Comparison of ENCODE assay signal across 17 cellular contexts in genomic region chr7:98418271-98418635, GRCh38. TPM values are rescaled to one million over a fixed set of nuclear protein-coding genes. Genes with fewer than 3 reads are reported as not detected.
DNase-seq lines count a peak whose midpoint lies in the region; FAIRE-seq and TF ChIP-seq lines count a peak whose summit lies in the region.
"Had no signal": no experiment of that assay in that cellular context is flagged by ENCODE, and none has a peak within 500 bp of the region (broad histone marks: within the 10 kb centered on the region; RNA-seq: fewer than 3 reads in every experiment).

No MANE protein-coding gene starts in this region.

- H3K9me3 ChIP-seq in Caco-2 (no peaks in the 10 kb centered on the region), osteoblast (ENCODE audit: low read depth, low read length) (no peaks in the 10 kb centered on the region)
- H3K9me3 ChIP-seq: BLaER1, thyroid gland had no signal

- H3K27me3 ChIP-seq in Caco-2 (replicated peaks; ENCODE audit: control insufficient read depth, insufficient read depth, low read length) (no peaks in the 10 kb centered on the region), osteoblast (ENCODE audit: insufficient read depth, low read length) (no peaks in the 10 kb centered on the region)
- H3K27me3 ChIP-seq: BLaER1, thyroid gland had no signal

- H3K27ac Mint-ChIP-seq in Caco-2 (ENCODE audit: unreplicated experiment), result peak overlapping the region; percentile 98
- H3K27ac Mint-ChIP-seq: activated CD8-positive, alpha-beta T cell treated with anti-CD3 and anti-CD28 coated beads, Interleukin-2, amount 10 ng/mL, durations not matched to agents 7 days and 5 days had no signal

- no peak for FAIRE-seq in RCC 7860 (lab: Jason Lieb, UNC)
- FAIRE-seq: GM12892 had no signal

- H3K4me1 ChIP-seq in Caco-2 (peaks cover 38% of the 10 kb centered on the region), osteoblast (ENCODE audit: insufficient read depth, low read length) (peaks cover 21% of the 10 kb centered on the region)
- H3K4me1 ChIP-seq: thyroid gland had no signal

- H3K79me2 ChIP-seq in osteoblast (ENCODE audit: insufficient read depth, low read length), result no peaks in the 10 kb centered on the region

- H4K20me1 ChIP-seq in osteoblast (ENCODE audit: insufficient read depth, low read length), result no peaks in the 10 kb centered on the region
- H4K20me1 ChIP-seq: BLaER1 had no signal

- intact Hi-C loops in Caco-2 (cut with micrococcal nuclease; ENCODE audit: unreplicated experiment), result no loop called here

- CTCF ChIA-PET in Caco-2 (lab: Charles Lee), result interaction anchor here (1.2 to 2.0 kb wide), 2 partner anchors 16 kb away, joined by 4 to 22 read pairs; partner anchors contain the start of gene BAIAP2L1

- peak overlapping the region; percentile 70 for H2AFZ ChIP-seq in osteoblast (ENCODE audit: low read length)

- peaks cover 4% of the 10 kb centered on the region for H3K9me3 Mint-ChIP-seq in Caco-2 (ENCODE audit: unreplicated experiment)

- peak overlapping the region; percentile 86 for H3K27ac ChIP-seq in osteoblast (ENCODE audit: low read depth, low read length)
- H3K27ac ChIP-seq: BLaER1, thyroid gland had no signal

- H3K4me3 Mint-ChIP-seq in Caco-2 (ENCODE audit: unreplicated experiment), result peak overlapping the region; percentile 63
- H3K4me3 Mint-ChIP-seq: activated CD8-positive, alpha-beta T cell treated with anti-CD3 and anti-CD28 coated beads, Interleukin-2, amount 10 ng/mL, durations not matched to agents 7 days and 5 days had no signal

- H3K4me3 ChIP-seq in Caco-2 (ENCODE audit: low read depth, low read length) (no peak overlapping the region), epithelial cell of esophagus (ENCODE audit: low read length) (no peak overlapping the region), osteoblast (ENCODE audit: insufficient read depth, low read length) (peak overlapping the region; percentile 38)
- H3K4me3 ChIP-seq: BLaER1, thyroid gland had no signal

- POLR2A ChIA-PET in Caco-2 (lab: Charles Lee), result interaction anchor here (1.4 kb wide), 1 partner anchor 10 kb away, joined by 3 read pairs; no protein-coding TSS in a partner anchor

- H3K36me3 Mint-ChIP-seq in Caco-2 (ENCODE audit: insufficient read depth, unreplicated experiment), result peaks cover 18% of the 10 kb centered on the region

- DNase-seq in Caco-2 (no peak), RCC 7860 (ENCODE audit: low spot score) (peak; percentile 73), epithelial cell of esophagus (ENCODE audit: low read depth) (peak; percentile 10), osteoblast (ENCODE audit: insufficient read length, low spot score, missing footprints) (peak; percentile 83), HUDEP-2 (lab: John Stamatoyannopoulos, UW; ENCODE audit: unreplicated experiment in 76 of 76) (no peak), AML-193 (lab: John Stamatoyannopoulos, UW) (no peak), NCI-H1105 (lab: John Stamatoyannopoulos, UW) (no peak)
- no peak for DNase-seq in activated CD4-positive, alpha-beta T cell treated with anti-CD3 and anti-CD28 coated beads for 4 hours
- DNase-seq: activated gamma-delta T cell treated with Interleukin-2 at 50 U/mL for 16 hours, DND-41, NCI-H1436 treated with DMSO at 0.1 percent for 48 hours, NCI-H524 treated with DMSO at 0.1 percent for 48 hours, occipital lobe, thyroid gland had no signal

- peaks cover 23% of the 10 kb centered on the region for H3K4me1 Mint-ChIP-seq in Caco-2 (ENCODE audit: low read depth, unreplicated experiment)

- no peaks in the 10 kb centered on the region for H3K27me3 Mint-ChIP-seq in Caco-2 (ENCODE audit: insufficient read depth, unreplicated experiment)

- BruUV-seq in Caco-2 (replicated peaks; lab: Mats Ljungman, UMichigan), result TSS peak; percentile 78

- peak overlapping the region; percentile 69 for H3K4me2 ChIP-seq in osteoblast (ENCODE audit: insufficient read depth, low read length)
- H3K4me2 ChIP-seq: BLaER1 had no signal

- H3K36me3 ChIP-seq in Caco-2 (ENCODE audit: control insufficient read depth, insufficient read depth, low read length) (no peaks in the 10 kb centered on the region), osteoblast (ENCODE audit: insufficient read depth, low read length) (no peaks in the 10 kb centered on the region)
- H3K36me3 ChIP-seq: BLaER1, thyroid gland had no signal

- TF ChIP-seq CTCF in Caco-2 (IDR thresholded peaks at IDR 0.05; ENCODE audit: insufficient read depth in 1 of 2, low read depth in 1 of 2, low read length in 1 of 2, severe bottlenecking in 1 of 2, unreplicated experiment in 1 of 2) (no peak), epithelial cell of esophagus (IDR thresholded peaks at IDR 0.05; ENCODE audit: insufficient read depth, low read depth, low read length, missing control alignments) (no peak), osteoblast (IDR thresholded peaks at IDR 0.05; ENCODE audit: extremely low read depth, low read depth, low read length) (no peak)

RNA-seq across cellular contexts. Expression of gene BAIAP2L1, which starts 17.4 kb away (rescaled TPM):
- total RNA-seq in Caco-2 (2022) (60.9 and 66.9 TPM in 2 replicates), osteoblast (7.7 and 10.5 TPM in 2 replicates)

Comparison
In these comparisons a context has a peak if more than half of its experiments do, and no peak if none do; other contexts are left out.
1. DNase-seq: peak in RCC 7860 (single experiment), epithelial cell of esophagus (single experiment) and osteoblast (single experiment); none in Caco-2 (0 of 2), HUDEP-2 (0 of 76), activated CD4-positive, alpha-beta T cell treated with anti-CD3 and anti-CD28 coated beads for 4 hours (0 of 2), AML-193 (0 of 2) and NCI-H1105 (single experiment).